ENCODE assay signal across 13 cellular contexts in genomic region chr9:95089916-95090791, GRCh38.
DNase-seq lines count a peak whose midpoint lies in the region; ATAC-seq and TF ChIP-seq lines count a peak whose summit lies in the region.
"Had no signal": no experiment of that assay in that cellular context is flagged by ENCODE, and none has a peak within 500 bp of the region (broad histone marks: within the 10 kb centered on the region; RNA-seq: fewer than 3 reads in every experiment).

No MANE protein-coding gene starts in this region.

- H3K27me3 ChIP-seq in esophagus (ENCODE audit: control insufficient read depth in 1 of 2, insufficient read depth in 2 of 2, low read length in 2 of 2) (no peaks in the 10 kb centered on the region), thoracic aorta (replicated peaks; ENCODE audit: insufficient read depth) (no peaks in the 10 kb centered on the region)
- H3K27me3 ChIP-seq: adrenal gland had no signal

- H3K4me3 ChIP-seq in esophagus (ENCODE audit: low read depth in 1 of 2, low read length in 2 of 2) = no peak overlapping the region
- H3K4me3 ChIP-seq in thoracic aorta = no peak overlapping the region
- H3K4me3 ChIP-seq: adrenal gland had no signal

- TF ChIP-seq CTCF in mesothelial cell of epicardium (IDR thresholded peaks at IDR 0.05; ENCODE audit: unreplicated experiment) (no peak), thoracic aorta (IDR thresholded peaks at IDR 0.05) (no peak)

- H3K9me3 Mint-ChIP-seq in mesothelial cell of epicardium = no peaks in the 10 kb centered on the region
- H3K9me3 Mint-ChIP-seq: H9 had no signal

- peak overlapping the region; percentile 88 to 94 for H3K27ac ChIP-seq in esophagus (ENCODE audit: low read depth in 2 of 2, low read length in 1 of 2)
- H3K27ac ChIP-seq in thoracic aorta = peak overlapping the region; percentile 87 to 89
- H3K27ac ChIP-seq: HL-60 had no signal

- WGBS in esophagus, 2 donors = 26 to 40% methylated on average over 23 of the region's 23 CpGs

- peaks cover 47% of the 10 kb centered on the region for H3K4me1 Mint-ChIP-seq in mesothelial cell of epicardium

- no peak overlapping the region for H3K4me3 Mint-ChIP-seq in mesothelial cell of epicardium
- H3K4me3 Mint-ChIP-seq: activated CD8-positive, alpha-beta T cell treated with anti-CD3 and anti-CD28 coated beads, Interleukin-2, amount 10 ng/mL, durations not matched to agents 7 days and 5 days; H9 had no signal

- DNase-seq in NCI-H69 (lab: John Stamatoyannopoulos, UW) (peak; percentile 64), mesothelial cell of epicardium (ENCODE audit: low spot score in 2 of 2, unreplicated experiment in 2 of 2) (no peak), thoracic aorta (ENCODE audit: low spot score) (no peak), NCI-H774 (lab: John Stamatoyannopoulos, UW) (no peak)
- DNase-seq in stimulated activated CD4-positive, alpha-beta T cell treated with anti-CD3 and anti-CD28 coated beads, Interleukin-2, amount 100 ng/mL, for 24 hours = no peak
- DNase-seq: activated CD8-positive, alpha-beta T cell treated with anti-CD3 and anti-CD28 coated beads, Interleukin-2, amount 10 ng/mL, durations not matched to agents 7 days and 5 days; H9; NCI-H2029 had no signal

- no peaks in the 10 kb centered on the region for H3K9me3 ChIP-seq in esophagus (ENCODE audit: control insufficient read depth in 2 of 2, insufficient read depth in 1 of 2, low read depth in 1 of 2, low read length in 1 of 2)
- no peaks in the 10 kb centered on the region for H3K9me3 ChIP-seq in thoracic aorta
- H3K9me3 ChIP-seq: adrenal gland had no signal

- peaks cover 23% of the 10 kb centered on the region for H3K36me3 Mint-ChIP-seq in mesothelial cell of epicardium

- ATAC-seq in thoracic aorta (ENCODE audit: insufficient number of reproducible peaks, low FRiP score, low read depth) (no peak), GM18511 (IDR thresholded peaks at IDR 0.05; ENCODE audit: unreplicated experiment) (no peak), GM18868 (IDR thresholded peaks at IDR 0.05; ENCODE audit: unreplicated experiment) (no peak)
- ATAC-seq: activated CD8-positive, alpha-beta T cell treated with anti-CD3 and anti-CD28 coated beads, Interleukin-2, amount 10 ng/mL, durations not matched to agents 7 days and 5 days had no signal

- peaks cover 0 to 22% of the 10 kb centered on the region in 2 donors for H3K36me3 ChIP-seq in esophagus (ENCODE audit: control insufficient read depth in 2 of 2, insufficient read depth in 2 of 2, low read length in 1 of 2)
- peaks cover 19% of the 10 kb centered on the region for H3K36me3 ChIP-seq in thoracic aorta

- H3K4me1 ChIP-seq in esophagus (ENCODE audit: control insufficient read depth in 2 of 2, insufficient read depth in 2 of 2, low read length in 1 of 2) (peaks cover 17 to 58% of the 10 kb centered on the region in 2 donors), thoracic aorta (ENCODE audit: control insufficient read depth in 1 of 2, low read depth in 2 of 2) (peaks cover 69 to 100% of the 10 kb centered on the region in 2 donors)

- H3K27ac Mint-ChIP-seq in mesothelial cell of epicardium = peak overlapping the region; percentile 61
- H3K27ac Mint-ChIP-seq: activated CD8-positive, alpha-beta T cell treated with anti-CD3 and anti-CD28 coated beads, Interleukin-2, amount 10 ng/mL, durations not matched to agents 7 days and 5 days had no signal

- no peaks in the 10 kb centered on the region for H3K27me3 Mint-ChIP-seq in mesothelial cell of epicardium (ENCODE audit: low read depth)
